Comparison of ENCODE assay signal across 8 cellular contexts in the genomic region with DNA sequence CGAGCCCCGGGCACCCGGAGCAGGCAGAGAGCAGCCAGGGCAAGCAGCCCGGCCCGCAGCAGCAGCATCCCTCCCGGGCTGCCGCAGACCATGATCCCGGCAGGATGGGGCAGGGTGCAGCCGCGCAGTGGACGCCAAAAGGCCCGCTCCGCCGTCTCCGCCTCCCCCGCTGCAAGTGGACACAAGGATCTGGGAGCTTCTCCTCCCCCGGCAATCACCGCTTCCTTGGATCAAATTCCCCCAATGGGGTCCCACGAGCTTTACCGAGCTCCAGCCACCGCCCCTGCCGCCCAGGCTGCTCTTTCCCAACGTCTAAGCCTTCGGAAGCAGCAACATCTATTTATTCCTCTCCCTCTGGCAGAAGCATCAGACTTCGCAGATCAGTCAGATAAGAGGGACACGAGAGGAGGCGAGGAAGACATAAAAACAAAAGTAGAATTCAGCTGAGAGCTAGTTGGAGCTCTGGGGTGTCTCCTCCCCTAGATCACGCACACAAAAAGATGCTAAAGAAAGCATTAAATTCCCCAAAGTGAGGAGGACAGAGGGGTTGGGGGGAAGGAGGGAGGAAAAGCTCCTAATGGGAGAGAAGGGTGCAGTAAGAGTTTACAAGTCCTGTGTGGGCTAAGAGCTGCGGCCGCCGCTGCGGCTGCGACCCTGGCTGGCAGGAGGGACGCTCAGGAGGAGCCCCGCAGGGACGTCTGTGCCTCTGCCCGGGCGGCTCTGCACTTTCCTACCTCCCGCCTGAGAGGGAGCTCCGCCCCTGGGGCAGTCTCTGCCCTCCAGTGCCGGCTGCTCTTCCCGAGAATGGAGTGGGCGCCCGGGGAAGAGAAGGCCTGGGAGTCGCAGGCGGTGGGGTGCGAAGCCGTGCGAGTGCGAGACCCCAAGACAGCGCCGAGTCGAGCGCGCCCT. TPM values are rescaled to one million over a fixed set of nuclear protein-coding genes. Genes with fewer than 3 reads are reported as not detected.
DNase-seq lines count a peak whose midpoint lies in the region; TF ChIP-seq lines count a peak whose summit lies in the region.

A gene with protein sequence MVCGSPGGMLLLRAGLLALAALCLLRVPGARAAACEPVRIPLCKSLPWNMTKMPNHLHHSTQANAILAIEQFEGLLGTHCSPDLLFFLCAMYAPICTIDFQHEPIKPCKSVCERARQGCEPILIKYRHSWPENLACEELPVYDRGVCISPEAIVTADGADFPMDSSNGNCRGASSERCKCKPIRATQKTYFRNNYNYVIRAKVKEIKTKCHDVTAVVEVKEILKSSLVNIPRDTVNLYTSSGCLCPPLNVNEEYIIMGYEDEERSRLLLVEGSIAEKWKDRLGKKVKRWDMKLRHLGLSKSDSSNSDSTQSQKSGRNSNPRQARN (minus strand): TSS at position 177 of the 909 bp plus-strand sequence. CDS start 85 bp downstream, at position 92.

- TF ChIP-seq CTCF in MM.1S (IDR thresholded peaks at IDR 0.05; ENCODE audit: low read length) (no peak), astrocyte of the cerebellum (IDR thresholded peaks at IDR 0.05; ENCODE audit: low read depth, low read length, missing control alignments) (no peak), left ventricle myocardium inferior (IDR thresholded peaks at IDR 0.05; ENCODE audit: borderline replicate concordance) (no peak), prostate gland (IDR thresholded peaks at IDR 0.05) (no peak)

- H3K79me2 ChIP-seq in MM.1S (ENCODE audit: low read length) = no peaks in the 10 kb centered on the region

- DNase-seq in DMS53 treated with DMSO at 0.1 percent for 48 hours (lab: John Stamatoyannopoulos, UW; ENCODE audit: unreplicated experiment) (peak; percentile 24), MM.1S (no peak), astrocyte of the cerebellum (ENCODE audit: low read depth) (peak; percentile 40), left ventricle myocardium inferior (peak; percentile 73), prostate gland (ENCODE audit: low spot score) (peak; percentile 17), cerebellar nuclear complex (lab: John Stamatoyannopoulos, UW) (no peak), HT-29 (ENCODE audit: low spot score) (no peak)
- no peak for DNase-seq in stimulated activated naive CD4-positive, alpha-beta T cell treated with Interleukin-2 at 50 U/mL for 16 hours (lab: John Stamatoyannopoulos, UW)

- peak within 1 kb of the TSS; percentile 64 for H2AFZ ChIP-seq in MM.1S (ENCODE audit: low read length)

- H3K4me2 ChIP-seq in MM.1S (ENCODE audit: low read depth, low read length) = peak within 1 kb of the TSS; percentile 64; the same call in 1 of the 2 replicates

- H3K9me3 ChIP-seq in MM.1S (replicated peaks; ENCODE audit: insufficient read depth, low read length) = no peaks in the 10 kb centered on the region
- H3K9me3 ChIP-seq in left ventricle myocardium inferior (replicated peaks) = no peaks in the 10 kb centered on the region
- no peaks in the 10 kb centered on the region for H3K9me3 ChIP-seq in prostate gland

- H3K27me3 ChIP-seq in MM.1S (replicated peaks; ENCODE audit: insufficient read depth, low read length) (no peaks in the 10 kb centered on the region), left ventricle myocardium inferior (ENCODE audit: low read depth) (peaks cover 11% of the 10 kb centered on the region), prostate gland (replicated peaks; ENCODE audit: insufficient read depth) (no peaks in the 10 kb centered on the region)

- no peaks in the 10 kb centered on the region for H4K20me1 ChIP-seq in MM.1S (ENCODE audit: insufficient read depth, low read length)

- in situ Hi-C loops in astrocyte of the cerebellum (cut with HindIII; ENCODE audit: low sequenced_read_pairs) = no loop called here

- no peak for TF ChIP-seq POLR2A in prostate gland (IDR thresholded peaks at IDR 0.05)

- intact Hi-C loops in left ventricle myocardium inferior (cut with micrococcal nuclease) (no loop called here), prostate gland (cut with DNase I) (no loop called here)

- H3K4me3 ChIP-seq in MM.1S (ENCODE audit: low read length) (peak within 1 kb of the TSS; percentile 49), astrocyte of the cerebellum (ENCODE audit: low read depth, low read length) (peak within 1 kb of the TSS; percentile 45), left ventricle myocardium inferior (peak within 1 kb of the TSS; percentile 65), prostate gland (peak within 1 kb of the TSS; percentile 23 to 34)

- H3F3A ChIP-seq in MM.1S (ENCODE audit: insufficient read depth, low read length) = no peaks in the 10 kb centered on the region

- H3K9me2 ChIP-seq in MM.1S (replicated peaks; ENCODE audit: insufficient read depth, low read length) = no peaks in the 10 kb centered on the region

- H3K27ac ChIP-seq in MM.1S (ENCODE audit: low read length) (no peak within 1 kb of the TSS), left ventricle myocardium inferior (replicated peaks) (peak within 1 kb of the TSS; percentile 68), prostate gland (peak within 1 kb of the TSS in 1 of 2 donors; percentile 49)

- no peaks in the 10 kb centered on the region for H3K36me3 ChIP-seq in MM.1S (replicated peaks; ENCODE audit: insufficient read depth, low read length)
- H3K36me3 ChIP-seq in left ventricle myocardium inferior = no peaks in the 10 kb centered on the region
- no peaks in the 10 kb centered on the region for H3K36me3 ChIP-seq in prostate gland

- 0 out of 2 replicates have a peak, but pooled peaks cover 2% of the 10 kb centered on the region for H3K4me1 ChIP-seq in MM.1S (ENCODE audit: low read length)
- H3K4me1 ChIP-seq in left ventricle myocardium inferior = peaks cover 23% of the 10 kb centered on the region
- H3K4me1 ChIP-seq in prostate gland (replicated peaks) = no peaks in the 10 kb centered on the region

- WGBS in prostate gland = under 1% methylated on average over 55 of the region's 55 CpGs

- no peak within 1 kb of the TSS; the same call in 1 of the 2 replicates for H3K9ac ChIP-seq in MM.1S (ENCODE audit: low read length)

RNA-seq across cellular contexts. Expression of the gene that starts here (rescaled TPM):
- total RNA-seq in left ventricle myocardium inferior (2.2 TPM), prostate gland (1 to 10 TPM in 1 of 2 donors, under 1 TPM in 1; 0.91 to 7.6 TPM)
- 0.15 and 0.21 TPM in 2 replicates for total RNA-seq in HT-29 (2014; rRNA removed; shearing (Covaris generic))

Comparison
In these comparisons a context has a peak if more than half of its experiments do, and no peak if none do; other contexts are left out.
1. DNase-seq: peak in DMS53 treated with DMSO at 0.1 percent for 48 hours (single experiment), astrocyte of the cerebellum (single experiment), left ventricle myocardium inferior (single experiment) and prostate gland (single experiment); none in MM.1S (single experiment), cerebellar nuclear complex (0 of 2), HT-29 (single experiment) and stimulated activated naive CD4-positive, alpha-beta T cell treated with Interleukin-2 at 50 U/mL for 16 hours (single experiment).
2. Peak in every context shown above with its lines, with median percentiles within 50 percentile points of each other: H3K4me3 ChIP-seq.